ENCODE assay signal across 23 cellular contexts in genomic region chr6:158373209-158373608, GRCh38.
A peak's percentile ranks its signal among the peaks of the same experiment; 100 is the strongest.
DNase-seq lines count a peak whose midpoint lies in the region; ATAC-seq, FAIRE-seq and TF ChIP-seq lines count a peak whose summit lies in the region.
"Had no signal": no experiment of that assay in that cellular context is flagged by ENCODE, and none has a peak within 500 bp of the region (broad histone marks: within the 10 kb centered on the region; RNA-seq: fewer than 3 reads in every experiment).

No MANE protein-coding gene starts in this region.

- H3K4me3 ChIP-seq in mammary epithelial cell (replicated peaks in 1 of 3; ENCODE audit: insufficient read depth in 1 of 3, low read depth in 2 of 3, low read length in 3 of 3) = no peak overlapping the region
- H3K4me3 ChIP-seq in keratinocyte (ENCODE audit: control insufficient read depth in 2 of 3, extremely low read depth in 1 of 3, insufficient read depth in 2 of 3, low read depth in 1 of 3, low read length in 3 of 3) = no peak overlapping the region
- H3K4me3 ChIP-seq in psoas muscle = no peak overlapping the region
- H3K4me3 ChIP-seq in brain microvascular endothelial cell (ENCODE audit: low read depth, low read length) = no peak overlapping the region
- H3K4me3 ChIP-seq: BLaER1, GM12878 had no signal

- BruUV-seq in mammary epithelial cell (replicated peaks; lab: Mats Ljungman, UMichigan) = no TSS peak

- H3K9me1 ChIP-seq in keratinocyte (ENCODE audit: control insufficient read depth, extremely low read depth, insufficient read depth, low read length) = peaks cover 3% of the 10 kb centered on the region

- H3K4me2 ChIP-seq in mammary epithelial cell (ENCODE audit: insufficient read depth, low read depth, low read length) = peak overlapping the region; percentile 12
- H3K4me2 ChIP-seq in keratinocyte (ENCODE audit: control insufficient read depth, extremely low read depth, insufficient read depth, low read depth, low read length) = peak overlapping the region; percentile 4
- H3K4me2 ChIP-seq: BLaER1 had no signal

- H3K9me3 ChIP-seq in mammary epithelial cell (replicated peaks; ENCODE audit: insufficient read depth, low read length) (no peaks in the 10 kb centered on the region), keratinocyte (ENCODE audit: control insufficient read depth, low read depth, low read length) (no peaks in the 10 kb centered on the region), psoas muscle (no peaks in the 10 kb centered on the region)
- H3K9me3 ChIP-seq: BLaER1 had no signal

- in situ Hi-C loops in mammary epithelial cell (cut with MboI; ENCODE audit: low sequenced_read_pairs in 2 of 2) = no loop called here
- in situ Hi-C loops in brain microvascular endothelial cell (cut with HindIII; ENCODE audit: low pct_ligation_motif_present, low sequenced_read_pairs) = no loop called here

- DNase-seq in DMS79 (lab: John Stamatoyannopoulos, UW) (peak; percentile 46), mammary epithelial cell (peak; percentile 78), keratinocyte (ENCODE audit: low read depth, low spot score) (no peak), psoas muscle (no peak), brain microvascular endothelial cell (no peak), DMS53 treated with DMSO at 0.1 percent for 48 hours (lab: John Stamatoyannopoulos, UW; ENCODE audit: unreplicated experiment) (no peak)
- DNase-seq: 8988T; ACHN; CD4-positive, CD25-positive, alpha-beta regulatory T cell; DMS153; GDM1; NCI-H1092; NCI-H1417 treated with DMSO at 0.1 percent for 48 hours; NCI-H1694 treated with DMSO at 0.1 percent for 48 hours; NCI-H2081; NCI-H2227 treated with DMSO at 0.1 percent for 48 hours; NCI-H526 treated with DMSO at 0.1 percent for 48 hours; RPMI8226; SHP77 had no signal

- FAIRE-seq in keratinocyte (lab: Jason Lieb, UNC) = peak; percentile 84
- FAIRE-seq: H54 had no signal

- H3K9ac ChIP-seq in mammary epithelial cell (ENCODE audit: insufficient read depth, low read length) (no peak overlapping the region), keratinocyte (ENCODE audit: control insufficient read depth, extremely low read depth, insufficient read depth, low read length) (no peak overlapping the region)
- H3K9ac ChIP-seq: BLaER1 had no signal

- peak in 1 of 2 donors; percentile 30 for TF ChIP-seq CTCF in mammary epithelial cell (conservative IDR thresholded peaks at IDR 0.05 in 1 of 2, IDR thresholded peaks at IDR 0.05 in 1 of 2; ENCODE audit: extremely low read depth in 1 of 2, insufficient read depth in 1 of 2, low read depth in 1 of 2, low read length in 2 of 2)
- TF ChIP-seq CTCF in keratinocyte (optimal IDR thresholded peaks at IDR 0.05 in 1 of 3, IDR thresholded peaks at IDR 0.05 in 1 of 3, conservative IDR thresholded peaks at IDR 0.05 in 1 of 3; ENCODE audit: extremely low read depth in 1 of 3, insufficient read depth in 2 of 3, low read length in 3 of 3) = peak in 2 of 3 experiments; percentile 9 to 33
- no peak for TF ChIP-seq CTCF in psoas muscle (IDR thresholded peaks at IDR 0.05)
- no peak for TF ChIP-seq CTCF in brain microvascular endothelial cell (IDR thresholded peaks at IDR 0.05; ENCODE audit: low read depth, low read length, missing control alignments)

- peak overlapping the region; percentile 4 for H2AFZ ChIP-seq in mammary epithelial cell (ENCODE audit: low read depth, low read length)
- H2AFZ ChIP-seq in keratinocyte (ENCODE audit: control insufficient read depth, low read length) = no peak overlapping the region

- H3K27ac ChIP-seq in mammary epithelial cell (ENCODE audit: insufficient read depth, low read depth, low read length) (peak overlapping the region; percentile 39), keratinocyte (ENCODE audit: control insufficient read depth, insufficient read depth, low read length) (no peak overlapping the region), psoas muscle (peak overlapping the region; percentile 61), brain microvascular endothelial cell (no peak overlapping the region)
- H3K27ac ChIP-seq: BLaER1 had no signal

- intact Hi-C loops in mammary epithelial cell (cut with micrococcal nuclease) = no loop called here
- intact Hi-C loops in psoas muscle (cut with DNase I) = no loop called here

- H3K4me1 ChIP-seq in mammary epithelial cell (ENCODE audit: insufficient read depth, low read length) (peaks cover 47% of the 10 kb centered on the region), keratinocyte (ENCODE audit: control insufficient read depth, extremely low read depth, insufficient read depth, low read length) (peaks cover 34% of the 10 kb centered on the region), psoas muscle (peaks cover 39% of the 10 kb centered on the region)

- H3K36me3 ChIP-seq in mammary epithelial cell (ENCODE audit: insufficient read depth, low read length) (peaks cover 3% of the 10 kb centered on the region), keratinocyte (ENCODE audit: control insufficient read depth in 2 of 2, extremely low read depth in 1 of 2, insufficient read depth in 2 of 2, low read length in 2 of 2) (no peaks in the 10 kb centered on the region), psoas muscle (ENCODE audit: insufficient read depth in 1 of 2, low read depth in 1 of 2) (no peaks in the 10 kb centered on the region), brain microvascular endothelial cell (replicated peaks) (no peaks in the 10 kb centered on the region)

- dilution Hi-C loops in mammary epithelial cell (cut with HindIII; ENCODE audit: low sequenced_read_pairs) = no loop called here
- dilution Hi-C loops in keratinocyte (cut with MboI; ENCODE audit: extremely low pct_ligation_motif_present, low sequenced_read_pairs) = no loop called here

- ATAC-seq in psoas muscle (peak in 3 of 4 donors; percentile 42 to 47 (median 47)), HG02840 (IDR thresholded peaks at IDR 0.05; ENCODE audit: low FRiP score, unreplicated experiment) (no peak)
- ATAC-seq: GM12878 had no signal

- no peaks in the 10 kb centered on the region for H3K27me3 ChIP-seq in mammary epithelial cell (ENCODE audit: insufficient read depth, low read length)
- no peaks in the 10 kb centered on the region for H3K27me3 ChIP-seq in keratinocyte (ENCODE audit: control insufficient read depth, extremely low read depth, insufficient read depth, low read length)
- H3K27me3 ChIP-seq in psoas muscle (ENCODE audit: insufficient read depth in 3 of 3, low read length in 2 of 3) = no peaks in the 10 kb centered on the region
- H3K27me3 ChIP-seq in brain microvascular endothelial cell (replicated peaks) = no peaks in the 10 kb centered on the region
- H3K27me3 ChIP-seq: BLaER1 had no signal

- H4K20me1 ChIP-seq in mammary epithelial cell (ENCODE audit: insufficient read depth, low read length) (no peaks in the 10 kb centered on the region), keratinocyte (ENCODE audit: control insufficient read depth, extremely low read depth, insufficient read depth, low read length) (no peaks in the 10 kb centered on the region)

- WGBS in mammary epithelial cell (ENCODE audit: low coverage, missing lambda C conversion rate) = 2% methylated on average over 9 of the region's 9 CpGs
- 37 to 53% (median 39%) methylated on average over 9 of the region's 9 CpGs for WGBS in psoas muscle, 3 donors

- H3K79me2 ChIP-seq in mammary epithelial cell (ENCODE audit: insufficient read depth, low read length) = peaks cover 17% of the 10 kb centered on the region
- H3K79me2 ChIP-seq in keratinocyte (ENCODE audit: control insufficient read depth, insufficient read depth, low read length) = no peaks in the 10 kb centered on the region

- CTCF ChIA-PET in mammary epithelial cell (lab: Charles Lee; ENCODE audit: low non-redundant PET) = interaction anchor here (0.5 kb wide), 1 partner anchor 23 kb away, joined by 12 read pairs; no protein-coding TSS in a partner anchor

Comparison
In these comparisons a context has a peak if more than half of its experiments do, and no peak if none do; other contexts are left out.
1. DNase-seq: peak in DMS79 (single experiment) and mammary epithelial cell (single experiment); none in keratinocyte (single experiment), psoas muscle (0 of 2), brain microvascular endothelial cell (single experiment) and DMS53 treated with DMSO at 0.1 percent for 48 hours (single experiment).
2. H3K27ac ChIP-seq: peak in mammary epithelial cell (single experiment) and psoas muscle (single experiment); none in keratinocyte (single experiment) and brain microvascular endothelial cell (single experiment).
3. CTCF ChIP-seq: peak in keratinocyte (2 of 3); none in psoas muscle (single experiment) and brain microvascular endothelial cell (single experiment).